Comparison of ENCODE assay signal across 13 cellular contexts in the genomic region with DNA sequence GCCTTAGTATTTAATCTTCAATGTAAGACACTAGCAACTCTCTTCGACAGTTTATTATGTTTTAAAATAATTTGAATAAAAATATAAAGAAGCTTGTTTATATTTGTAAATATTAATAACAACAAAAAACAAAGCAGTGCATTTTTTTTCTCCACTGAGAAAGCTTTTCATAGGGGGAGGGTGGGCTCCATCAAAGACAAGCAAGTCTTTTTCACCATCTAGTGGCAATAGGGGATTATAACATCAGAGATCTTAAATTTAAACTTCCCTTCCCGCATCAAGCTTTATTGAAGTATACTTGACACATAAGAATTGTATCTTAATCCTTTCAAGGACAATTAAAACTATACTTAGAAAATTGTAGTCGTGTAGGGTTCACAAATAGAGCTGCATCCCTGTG. TPM values are rescaled to one million over a fixed set of nuclear protein-coding genes. Genes with fewer than 3 reads are reported as not detected.
A peak's percentile ranks its signal among the peaks of the same experiment; 100 is the strongest.
DNase-seq lines count a peak whose midpoint lies in the region; ATAC-seq, FAIRE-seq and TF ChIP-seq lines count a peak whose summit lies in the region.
"Had no signal": no experiment of that assay in that cellular context is flagged by ENCODE, and none has a peak within 500 bp of the region (broad histone marks: within the 10 kb centered on the region; RNA-seq: fewer than 3 reads in every experiment).

No MANE protein-coding gene starts in this region.

- no peaks in the 10 kb centered on the region for H3K9me3 Mint-ChIP-seq in activated naive CD8-positive, alpha-beta T cell treated with anti-CD3 and anti-CD28 coated beads, Interleukin-2, amount 50 U/mL, for 24 hours
- H3K9me3 Mint-ChIP-seq in activated CD4-positive, alpha-beta T cell treated with anti-CD3 and anti-CD28 coated beads, Interleukin-2, amount 10 ng/mL, durations not matched to agents 7 days and 5 days: no peaks in the 10 kb centered on the region
- H3K9me3 Mint-ChIP-seq: activated CD8-positive, alpha-beta T cell treated with anti-CD3 and anti-CD28 coated beads for 36 hours had no signal

- no peak overlapping the region for H3K4me2 ChIP-seq in HepG2 (ENCODE audit: low read depth, low read length)

- no peak overlapping the region for H3K9ac ChIP-seq in HepG2 (ENCODE audit: insufficient read depth, low read depth, low read length)
- H3K9ac ChIP-seq: parathyroid adenoma had no signal

- TF ChIP-seq EP300 in HepG2 (IDR thresholded peaks at IDR 0.05; ENCODE audit: low read depth in 2 of 2, low read length in 2 of 2) (no peak), HepG2 (CRISPR knock-in tag; IDR thresholded peaks at IDR 0.05; ENCODE audit: borderline replicate concordance) (no peak)

- DNase-seq in HepG2 (ENCODE audit: low spot score) (no peak), right lobe of liver (no peak), NCI-H82 treated with DMSO at 0.1 percent for 48 hours (lab: John Stamatoyannopoulos, UW; ENCODE audit: unreplicated experiment) (peak; percentile 10), thyroid gland (no peak)
- DNase-seq in activated naive CD8-positive, alpha-beta T cell treated with anti-CD3 and anti-CD28 coated beads, Interleukin-2, amount 50 U/mL, for 24 hours: no peak
- DNase-seq in effector CD4-positive, alpha-beta T cell: no peak
- DNase-seq in activated CD4-positive, alpha-beta T cell treated with anti-CD3 and anti-CD28 coated beads, Interleukin-2, amount 10 ng/mL, durations not matched to agents 7 days and 5 days: no peak
- DNase-seq: activated CD8-positive, alpha-beta T cell treated with anti-CD3 and anti-CD28 coated beads for 36 hours; C1 segment of cervical spinal cord; central memory CD4-positive, alpha-beta T cell; NCI-H345 had no signal

- no peaks in the 10 kb centered on the region for H3K9me3 ChIP-seq in HepG2 (ENCODE audit: low read length)
- H3K9me3 ChIP-seq in right lobe of liver: no peaks in the 10 kb centered on the region
- H3K9me3 ChIP-seq in thyroid gland: no peaks in the 10 kb centered on the region

- ATAC-seq in HepG2: no peak; the same call in 2 of the 3 replicates
- no peak for ATAC-seq in right lobe of liver
- ATAC-seq in activated naive CD8-positive, alpha-beta T cell treated with anti-CD3 and anti-CD28 coated beads, Interleukin-2, amount 50 U/mL, for 24 hours: no peak
- ATAC-seq: activated CD8-positive, alpha-beta T cell treated with anti-CD3 and anti-CD28 coated beads for 36 hours had no signal

- H3K4me1 ChIP-seq in HepG2 (ENCODE audit: insufficient read depth, low read length) (no peaks in the 10 kb centered on the region), right lobe of liver (no peaks in the 10 kb centered on the region), thyroid gland (no peaks in the 10 kb centered on the region)
- H3K4me1 ChIP-seq: parathyroid adenoma had no signal

- no peaks in the 10 kb centered on the region for H4K20me1 ChIP-seq in HepG2 (ENCODE audit: insufficient read depth, low read length)

- WGBS in HepG2 (ENCODE audit: low lambda C conversion rate): 12% methylated on average over 3 of the region's 3 CpGs
- WGBS in right lobe of liver (ENCODE audit: insufficient coverage, low coverage, low lambda C conversion rate, missing lambda C conversion rate): 37% methylated on average over 3 of the region's 3 CpGs
- WGBS in thyroid gland, 2 donors: 30% methylated on average over 3 of the region's 3 CpGs

- TF ChIP-seq POLR2A in HepG2 (IDR thresholded peaks at IDR 0.05; ENCODE audit: insufficient read depth in 1 of 2, low read depth in 2 of 2, low read length in 2 of 2) (no peak), right lobe of liver (IDR thresholded peaks at IDR 0.05) (no peak), thyroid gland (IDR thresholded peaks at IDR 0.05) (no peak)

- no peak for TF ChIP-seq RAD21 in HepG2 (CRISPR knock-in tag; IDR thresholded peaks at IDR 0.05)

- H3K27ac Mint-ChIP-seq in activated naive CD8-positive, alpha-beta T cell treated with anti-CD3 and anti-CD28 coated beads, Interleukin-2, amount 50 U/mL, for 24 hours: no peak overlapping the region
- no peak overlapping the region for H3K27ac Mint-ChIP-seq in activated CD4-positive, alpha-beta T cell treated with anti-CD3 and anti-CD28 coated beads, Interleukin-2, amount 10 ng/mL, durations not matched to agents 7 days and 5 days
- H3K27ac Mint-ChIP-seq: activated CD8-positive, alpha-beta T cell treated with anti-CD3 and anti-CD28 coated beads for 36 hours had no signal

- in situ Hi-C loops in HepG2 (cut with HindIII; ENCODE audit: extremely low pct_ligation_motif_present, low pct_unique_long_range_greater_than_20kb): no loop called here

- H3K4me1 Mint-ChIP-seq in activated naive CD8-positive, alpha-beta T cell treated with anti-CD3 and anti-CD28 coated beads, Interleukin-2, amount 50 U/mL, for 24 hours: no peaks in the 10 kb centered on the region
- no peaks in the 10 kb centered on the region for H3K4me1 Mint-ChIP-seq in activated CD4-positive, alpha-beta T cell treated with anti-CD3 and anti-CD28 coated beads, Interleukin-2, amount 10 ng/mL, durations not matched to agents 7 days and 5 days

- POLR2A ChIA-PET in HepG2 (lab: Yijun Ruan, JAX): no interaction called here
- POLR2A ChIA-PET in activated CD4-positive, alpha-beta T cell treated with anti-CD3 and anti-CD28 coated beads, Interleukin-2, amount 10 ng/mL, durations not matched to agents 7 days and 5 days (lab: Charles Lee): no interaction called here

- intact Hi-C loops in HepG2 (cut with micrococcal nuclease; ENCODE audit: unreplicated experiment) (no loop called here), right lobe of liver (cut with DNase I) (no loop called here), thyroid gland (cut with DNase I) (no loop called here)

- no peaks in the 10 kb centered on the region for H3K27me3 Mint-ChIP-seq in activated naive CD8-positive, alpha-beta T cell treated with anti-CD3 and anti-CD28 coated beads, Interleukin-2, amount 50 U/mL, for 24 hours
- H3K27me3 Mint-ChIP-seq in activated CD4-positive, alpha-beta T cell treated with anti-CD3 and anti-CD28 coated beads, Interleukin-2, amount 10 ng/mL, durations not matched to agents 7 days and 5 days: no peaks in the 10 kb centered on the region
- H3K27me3 Mint-ChIP-seq: activated CD8-positive, alpha-beta T cell treated with anti-CD3 and anti-CD28 coated beads for 36 hours had no signal

- no peak overlapping the region for H3K27ac ChIP-seq in HepG2 (ENCODE audit: extremely low read length, insufficient read depth, low read length)
- H3K27ac ChIP-seq in right lobe of liver: no peak overlapping the region
- H3K27ac ChIP-seq in thyroid gland: no peak overlapping the region
- H3K27ac ChIP-seq: parathyroid adenoma had no signal

- CTCF ChIA-PET in HepG2 (lab: Yijun Ruan, JAX; ENCODE audit: low intra/inter-chr PET ratio, low total read pairs): no interaction called here
- CTCF ChIA-PET in activated CD4-positive, alpha-beta T cell treated with anti-CD3 and anti-CD28 coated beads, Interleukin-2, amount 10 ng/mL, durations not matched to agents 7 days and 5 days (lab: Charles Lee): no interaction called here

- no peaks in the 10 kb centered on the region for H3K36me3 Mint-ChIP-seq in activated naive CD8-positive, alpha-beta T cell treated with anti-CD3 and anti-CD28 coated beads, Interleukin-2, amount 50 U/mL, for 24 hours (ENCODE audit: low read depth)
- H3K36me3 Mint-ChIP-seq in activated CD4-positive, alpha-beta T cell treated with anti-CD3 and anti-CD28 coated beads, Interleukin-2, amount 10 ng/mL, durations not matched to agents 7 days and 5 days (ENCODE audit: low read depth): no peaks in the 10 kb centered on the region

- no peaks in the 10 kb centered on the region for H3K79me2 ChIP-seq in HepG2 (ENCODE audit: insufficient read depth, low read length)
- H3K79me2 ChIP-seq: parathyroid adenoma had no signal

- no peak overlapping the region for H2AFZ ChIP-seq in HepG2 (ENCODE audit: low read length)
- H2AFZ ChIP-seq: parathyroid adenoma had no signal

- no peaks in the 10 kb centered on the region for H3K27me3 ChIP-seq in HepG2 (ENCODE audit: control insufficient read depth in 1 of 2, insufficient read depth in 2 of 2, low read length in 2 of 2)
- no peaks in the 10 kb centered on the region for H3K27me3 ChIP-seq in right lobe of liver
- no peaks in the 10 kb centered on the region for H3K27me3 ChIP-seq in thyroid gland

- H3K4me3 ChIP-seq in HepG2 (replicated peaks in 1 of 3; ENCODE audit: insufficient read depth in 1 of 3, low read depth in 2 of 3, low read length in 3 of 3) (no peak overlapping the region), right lobe of liver (no peak overlapping the region), thyroid gland (replicated peaks in 1 of 3) (no peak overlapping the region)

- BruUV-seq in HepG2 (replicated peaks; lab: Mats Ljungman, UMichigan): no TSS peak

- no peak overlapping the region for H3K4me3 Mint-ChIP-seq in activated naive CD8-positive, alpha-beta T cell treated with anti-CD3 and anti-CD28 coated beads, Interleukin-2, amount 50 U/mL, for 24 hours
- H3K4me3 Mint-ChIP-seq in activated CD4-positive, alpha-beta T cell treated with anti-CD3 and anti-CD28 coated beads, Interleukin-2, amount 10 ng/mL, durations not matched to agents 7 days and 5 days: no peak overlapping the region
- H3K4me3 Mint-ChIP-seq: activated CD8-positive, alpha-beta T cell treated with anti-CD3 and anti-CD28 coated beads for 36 hours had no signal

- FAIRE-seq in HepG2 (lab: Jason Lieb, UNC): no peak
- peak; percentile 81 for FAIRE-seq in endometrium (lab: Jason Lieb, UNC)

- no peak for TF ChIP-seq CTCF in HepG2 (CRISPR knock-in tag; IDR thresholded peaks at IDR 0.05)
- TF ChIP-seq CTCF in right lobe of liver (IDR thresholded peaks at IDR 0.05): peak in 2 of 4 donors; percentile 8 to 21
- no peak for TF ChIP-seq CTCF in thyroid gland (IDR thresholded peaks at IDR 0.05)

- H3K36me3 ChIP-seq in HepG2 (replicated peaks in 1 of 2; ENCODE audit: control insufficient read depth in 1 of 2, insufficient read depth in 2 of 2, low read length in 2 of 2) (no peaks in the 10 kb centered on the region), right lobe of liver (no peaks in the 10 kb centered on the region), thyroid gland (no peaks in the 10 kb centered on the region)

RNA-seq across cellular contexts. Expression of a gene that starts 9.3 kb away (rescaled TPM):
- total RNA-seq in HepG2 (2016; rRNA removed; fragmentation: Illumina TruSeq; extraction: Trizol): not detected in 2 replicates
- total RNA-seq in HepG2 (2016; cell fraction: cytosol; rRNA removed; fragmentation: Illumina TruSeq; extraction: Trizol; ENCODE audit: low read depth): not detected in 2 replicates
- total RNA-seq in HepG2 (2016; cell fraction: insoluble cytoplasmic fraction; rRNA removed; fragmentation: Illumina TruSeq; extraction: Trizol): not detected in 2 replicates
- not detected in 2 replicates for total RNA-seq in HepG2 (2016; cell fraction: membrane; rRNA removed; fragmentation: Illumina TruSeq; extraction: Trizol)
- total RNA-seq in HepG2 (2016; cell fraction: nucleus; rRNA removed; fragmentation: Illumina TruSeq; extraction: Trizol): not detected in 2 replicates
- polyA plus RNA-seq in HepG2 (2011; rRNA removed): not detected in 2 replicates
- not detected in 2 replicates for polyA plus RNA-seq in HepG2 (2011; cell fraction: cytosol; rRNA removed)
- polyA plus RNA-seq in HepG2 (2011; cell fraction: nucleus; rRNA removed): not detected in 2 replicates
- polyA plus RNA-seq in HepG2 (2012): not detected in 2 replicates
- polyA plus RNA-seq in HepG2 (2016; cell fraction: cytosol; fragmentation: Illumina TruSeq; extraction: Trizol; ENCODE audit: low read depth): not detected in 2 replicates
- not detected in 2 replicates for polyA plus RNA-seq in HepG2 (2016; cell fraction: insoluble cytoplasmic fraction; fragmentation: Illumina TruSeq; extraction: Trizol; ENCODE audit: low read depth)
- not detected in 2 replicates for polyA plus RNA-seq in HepG2 (2016; cell fraction: membrane; fragmentation: Illumina TruSeq; extraction: Trizol; ENCODE audit: low read depth)
- polyA plus RNA-seq in HepG2 (2016; cell fraction: nucleus; fragmentation: Illumina TruSeq; extraction: Trizol; ENCODE audit: insufficient read depth, low read depth): not detected in 2 replicates
- not detected in 2 replicates for polyA minus RNA-seq in HepG2 (2011; rRNA and poly(A)+ RNA removed; ENCODE audit: low replicate concordance)
- polyA minus RNA-seq in HepG2 (2011; cell fraction: cytosol; rRNA and poly(A)+ RNA removed): not detected in 2 replicates
- polyA minus RNA-seq in HepG2 (2011; cell fraction: nucleus; rRNA and poly(A)+ RNA removed): not detected in 2 replicates
- total RNA-seq in right lobe of liver: not detected
- not detected for total RNA-seq in thyroid gland
- not detected for total RNA-seq in activated CD4-positive, alpha-beta T cell treated with anti-CD3 and anti-CD28 coated beads, Interleukin-2, amount 10 ng/mL, durations not matched to agents 7 days and 5 days
- total RNA-seq: activated CD8-positive, alpha-beta T cell treated with anti-CD3 and anti-CD28 coated beads for 36 hours had no signal

RNA-seq across cellular contexts. Expression of a gene that starts 32.2 kb away (rescaled TPM):
- total RNA-seq in HepG2 (2016; rRNA removed; fragmentation: Illumina TruSeq; extraction: Trizol) (not detected in 2 replicates), right lobe of liver (not detected), thyroid gland (under 1 TPM in 2 of 4 donors, not detected in 2; 0.56 to 0.68 TPM)
- not detected in 2 replicates for total RNA-seq in HepG2 (2016; cell fraction: cytosol; rRNA removed; fragmentation: Illumina TruSeq; extraction: Trizol; ENCODE audit: low read depth)
- not detected in 2 replicates for total RNA-seq in HepG2 (2016; cell fraction: insoluble cytoplasmic fraction; rRNA removed; fragmentation: Illumina TruSeq; extraction: Trizol)
- not detected in 2 replicates for total RNA-seq in HepG2 (2016; cell fraction: membrane; rRNA removed; fragmentation: Illumina TruSeq; extraction: Trizol)
- not detected in 2 replicates for total RNA-seq in HepG2 (2016; cell fraction: nucleus; rRNA removed; fragmentation: Illumina TruSeq; extraction: Trizol)
- polyA plus RNA-seq in HepG2 (2011; rRNA removed): not detected in 2 replicates
- polyA plus RNA-seq in HepG2 (2011; cell fraction: cytosol; rRNA removed): not detected in 2 replicates
- polyA plus RNA-seq in HepG2 (2011; cell fraction: nucleus; rRNA removed): not detected in 2 replicates
- not detected in 2 replicates for polyA plus RNA-seq in HepG2 (2012)
- polyA plus RNA-seq in HepG2 (2016; cell fraction: cytosol; fragmentation: Illumina TruSeq; extraction: Trizol; ENCODE audit: low read depth): not detected in 2 replicates
- not detected in 2 replicates for polyA plus RNA-seq in HepG2 (2016; cell fraction: insoluble cytoplasmic fraction; fragmentation: Illumina TruSeq; extraction: Trizol; ENCODE audit: low read depth)
- polyA plus RNA-seq in HepG2 (2016; cell fraction: membrane; fragmentation: Illumina TruSeq; extraction: Trizol; ENCODE audit: low read depth): not detected in 2 replicates
- not detected in 2 replicates for polyA plus RNA-seq in HepG2 (2016; cell fraction: nucleus; fragmentation: Illumina TruSeq; extraction: Trizol; ENCODE audit: insufficient read depth, low read depth)
- polyA minus RNA-seq in HepG2 (2011; rRNA and poly(A)+ RNA removed; ENCODE audit: low replicate concordance): not detected in 2 replicates
- polyA minus RNA-seq in HepG2 (2011; cell fraction: cytosol; rRNA and poly(A)+ RNA removed): not detected in 2 replicates
- polyA minus RNA-seq in HepG2 (2011; cell fraction: nucleus; rRNA and poly(A)+ RNA removed): not detected in 2 replicates
- not detected for total RNA-seq in activated CD4-positive, alpha-beta T cell treated with anti-CD3 and anti-CD28 coated beads, Interleukin-2, amount 10 ng/mL, durations not matched to agents 7 days and 5 days
- total RNA-seq: activated CD8-positive, alpha-beta T cell treated with anti-CD3 and anti-CD28 coated beads for 36 hours had no signal

RNA-seq across cellular contexts. Expression of a gene that starts 41.8 kb away (rescaled TPM):
- not detected in 2 replicates for total RNA-seq in HepG2 (2016; rRNA removed; fragmentation: Illumina TruSeq; extraction: Trizol)
- total RNA-seq in HepG2 (2016; cell fraction: cytosol; rRNA removed; fragmentation: Illumina TruSeq; extraction: Trizol; ENCODE audit: low read depth): not detected in 2 replicates
- total RNA-seq in HepG2 (2016; cell fraction: insoluble cytoplasmic fraction; rRNA removed; fragmentation: Illumina TruSeq; extraction: Trizol): not detected in 2 replicates
- not detected in 2 replicates for total RNA-seq in HepG2 (2016; cell fraction: membrane; rRNA removed; fragmentation: Illumina TruSeq; extraction: Trizol)
- not detected in 2 replicates for total RNA-seq in HepG2 (2016; cell fraction: nucleus; rRNA removed; fragmentation: Illumina TruSeq; extraction: Trizol)
- not detected in 2 replicates for polyA plus RNA-seq in HepG2 (2011; rRNA removed)
- not detected in 2 replicates for polyA plus RNA-seq in HepG2 (2011; cell fraction: cytosol; rRNA removed)
- not detected in 2 replicates for polyA plus RNA-seq in HepG2 (2011; cell fraction: nucleus; rRNA removed)
- polyA plus RNA-seq in HepG2 (2012): not detected in 2 replicates
- polyA plus RNA-seq in HepG2 (2016; cell fraction: cytosol; fragmentation: Illumina TruSeq; extraction: Trizol; ENCODE audit: low read depth): not detected in 2 replicates
- not detected in 2 replicates for polyA plus RNA-seq in HepG2 (2016; cell fraction: insoluble cytoplasmic fraction; fragmentation: Illumina TruSeq; extraction: Trizol; ENCODE audit: low read depth)
- not detected in 2 replicates for polyA plus RNA-seq in HepG2 (2016; cell fraction: membrane; fragmentation: Illumina TruSeq; extraction: Trizol; ENCODE audit: low read depth)
- polyA plus RNA-seq in HepG2 (2016; cell fraction: nucleus; fragmentation: Illumina TruSeq; extraction: Trizol; ENCODE audit: insufficient read depth, low read depth): not detected in 2 replicates
- not detected in 2 replicates for polyA minus RNA-seq in HepG2 (2011; rRNA and poly(A)+ RNA removed; ENCODE audit: low replicate concordance)
- polyA minus RNA-seq in HepG2 (2011; cell fraction: cytosol; rRNA and poly(A)+ RNA removed): not detected in 2 replicates
- not detected in 2 replicates for polyA minus RNA-seq in HepG2 (2011; cell fraction: nucleus; rRNA and poly(A)+ RNA removed)
- total RNA-seq in right lobe of liver: not detected
- total RNA-seq in thyroid gland: under 1 TPM in 1 of 4 donors, not detected in 3; 0.40 TPM
- total RNA-seq in activated CD4-positive, alpha-beta T cell treated with anti-CD3 and anti-CD28 coated beads, Interleukin-2, amount 10 ng/mL, durations not matched to agents 7 days and 5 days: not detected
- total RNA-seq: activated CD8-positive, alpha-beta T cell treated with anti-CD3 and anti-CD28 coated beads for 36 hours had no signal
